Comparison of ENCODE assay signal across 1 cellular context in genomic region chr17:33944826-33945225, GRCh38.
TF ChIP-seq lines count a peak whose summit lies in the region.

No MANE protein-coding gene starts in this region.

TF ChIP-seq in K562, 482 proteins besides CTCF, POLR2A, EP300 and RAD21 (continued from another document):
- TF ChIP-seq, protein P1, sequence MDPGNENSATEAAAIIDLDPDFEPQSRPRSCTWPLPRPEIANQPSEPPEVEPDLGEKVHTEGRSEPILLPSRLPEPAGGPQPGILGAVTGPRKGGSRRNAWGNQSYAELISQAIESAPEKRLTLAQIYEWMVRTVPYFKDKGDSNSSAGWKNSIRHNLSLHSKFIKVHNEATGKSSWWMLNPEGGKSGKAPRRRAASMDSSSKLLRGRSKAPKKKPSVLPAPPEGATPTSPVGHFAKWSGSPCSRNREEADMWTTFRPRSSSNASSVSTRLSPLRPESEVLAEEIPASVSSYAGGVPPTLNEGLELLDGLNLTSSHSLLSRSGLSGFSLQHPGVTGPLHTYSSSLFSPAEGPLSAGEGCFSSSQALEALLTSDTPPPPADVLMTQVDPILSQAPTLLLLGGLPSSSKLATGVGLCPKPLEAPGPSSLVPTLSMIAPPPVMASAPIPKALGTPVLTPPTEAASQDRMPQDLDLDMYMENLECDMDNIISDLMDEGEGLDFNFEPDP (CRISPR knock-in tag; IDR thresholded peaks at IDR 0.05) = no peak
- no peak for TF ChIP-seq MGA (IDR thresholded peaks at IDR 0.05)
